ENCODE assay signal across 8 cellular contexts in the genomic region with DNA sequence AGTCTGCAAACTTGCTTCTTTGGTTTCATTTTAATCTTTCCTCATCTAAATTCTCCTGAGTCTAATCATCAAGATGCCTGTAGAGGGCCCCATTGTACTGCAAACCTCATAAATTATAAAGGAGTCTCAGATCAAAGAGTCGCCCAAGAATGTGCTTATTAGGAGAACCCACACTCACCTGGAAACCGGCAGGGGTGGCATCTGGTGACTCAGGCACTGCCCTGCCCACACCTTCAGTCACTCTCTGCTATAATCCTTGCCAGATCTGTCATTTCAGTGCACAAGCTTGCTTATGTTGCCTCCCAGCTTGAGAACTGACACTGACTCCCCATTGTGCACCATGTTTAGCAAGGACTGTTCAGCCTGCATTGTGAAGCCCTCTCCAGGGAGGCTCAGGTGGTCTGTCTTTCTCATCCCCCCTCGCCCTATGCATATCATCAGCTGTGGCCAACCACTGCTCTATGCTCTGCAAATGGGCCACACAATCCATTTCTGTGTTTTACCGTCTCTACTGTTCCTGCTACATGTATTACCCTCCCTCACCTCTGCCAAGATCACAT. TPM values are rescaled to one million over a fixed set of nuclear protein-coding genes. Genes with fewer than 3 reads are reported as not detected.
DNase-seq lines count a peak whose midpoint lies in the region; ATAC-seq and TF ChIP-seq lines count a peak whose summit lies in the region.

No MANE protein-coding gene starts in this region.

- no peak overlapping the region for H3K4ac ChIP-seq in neuronal stem cell (ENCODE audit: low read length)

- H3K4me1 ChIP-seq in esophagus squamous epithelium, result peaks cover 0 to 11% (median 0%) of the 10 kb centered on the region in 3 donors
- peaks cover 3 to 11% of the 10 kb centered on the region in 2 donors for H3K4me1 ChIP-seq in neuronal stem cell (ENCODE audit: control insufficient read depth in 2 of 2, insufficient read depth in 1 of 2, low read depth in 1 of 2, low read length in 2 of 2)

- TF ChIP-seq CTCF in AG09319 (IDR thresholded peaks at IDR 0.05; ENCODE audit: low read depth, low read length) (peak; percentile 61), GM13976 (IDR thresholded peaks at IDR 0.05; ENCODE audit: borderline replicate concordance, control extremely low read depth, extremely low read depth, insufficient read depth, missing control alignments) (peak; percentile 19), WERI-Rb-1 (IDR thresholded peaks at IDR 0.05; ENCODE audit: low read depth, low read length) (no peak), esophagus squamous epithelium (IDR thresholded peaks at IDR 0.05) (peak in 5 of 6 experiments; percentile 31 to 77 (median 60))

- WGBS in esophagus squamous epithelium, 2 donors, result 37 to 46% methylated on average over 4 of the region's 4 CpGs
- WGBS in neuronal stem cell (ENCODE audit: extremely low coverage in 2 of 2, insufficient read length in 2 of 2, insufficient replicate concordance in 1 of 2), 2 donors, result no CpG with 5 or more reads among the region's 4 CpGs

- no peak overlapping the region for H3K18ac ChIP-seq in neuronal stem cell (ENCODE audit: low read length)

- no peak overlapping the region for H4K8ac ChIP-seq in neuronal stem cell (ENCODE audit: low read depth, low read length)

- no peak for TF ChIP-seq POLR2A in esophagus squamous epithelium (IDR thresholded peaks at IDR 0.05)

- H3K36me3 ChIP-seq in WERI-Rb-1 (no peaks in the 10 kb centered on the region), esophagus squamous epithelium (no peaks in the 10 kb centered on the region), neuronal stem cell (replicated peaks in 1 of 2; ENCODE audit: control insufficient read depth in 2 of 2, insufficient read depth in 2 of 2, low read length in 2 of 2) (no peaks in the 10 kb centered on the region)

- H3K79me1 ChIP-seq in neuronal stem cell (ENCODE audit: low read depth, low read length), result no peaks in the 10 kb centered on the region

- H3K4me3 ChIP-seq in WERI-Rb-1 (ENCODE audit: low read depth, low read length), result no peak overlapping the region
- no peak overlapping the region for H3K4me3 ChIP-seq in esophagus squamous epithelium
- H3K4me3 ChIP-seq in neuronal stem cell (ENCODE audit: low read length in 2 of 2), result peak overlapping the region in 1 of 2 donors; percentile 31

- peak; percentile 12 for DNase-seq in AG09319 (ENCODE audit: extremely low read depth, low read depth)
- DNase-seq in GM13976 (ENCODE audit: low spot score), result peak; percentile 25
- peak; percentile 20 for DNase-seq in NCI-H1694 (lab: John Stamatoyannopoulos, UW)
- peak; percentile 23 for DNase-seq in WERI-Rb-1
- DNase-seq in esophagus squamous epithelium (lab: John Stamatoyannopoulos, UW), result no peak
- peak; percentile 14 for DNase-seq in neuronal stem cell (ENCODE audit: low spot score)
- no peak for DNase-seq in activated gamma-delta T cell treated with Interleukin-2 at 50 U/mL for 16 hours

- H3K9me3 ChIP-seq in WERI-Rb-1 (ENCODE audit: severe bottlenecking) (no peaks in the 10 kb centered on the region), esophagus squamous epithelium (no peaks in the 10 kb centered on the region), neuronal stem cell (replicated peaks in 1 of 2; ENCODE audit: control insufficient read depth in 2 of 2, insufficient read depth in 1 of 2, low read depth in 1 of 2, low read length in 2 of 2) (no peaks in the 10 kb centered on the region)

- H2BK5ac ChIP-seq in neuronal stem cell (ENCODE audit: low read length), result no peak overlapping the region

- no peak overlapping the region for H2BK120ac ChIP-seq in neuronal stem cell (ENCODE audit: low read depth, low read length)

- H3K9ac ChIP-seq in neuronal stem cell (ENCODE audit: low read depth, low read length, poor library complexity), result no peak overlapping the region

- H3K4me2 ChIP-seq in neuronal stem cell (ENCODE audit: insufficient read depth, low read length, poor library complexity, severe bottlenecking), result no peak overlapping the region

- intact Hi-C loops in esophagus squamous epithelium (cut with DNase I), result no loop called here

- H3K14ac ChIP-seq in neuronal stem cell (ENCODE audit: low read length), result no peak overlapping the region

- peak; percentile 65 for ATAC-seq in HG02763 (IDR thresholded peaks at IDR 0.05; ENCODE audit: unreplicated experiment)

- peak overlapping the region; percentile 21 for H2AFZ ChIP-seq in neuronal stem cell (ENCODE audit: low read length)

- H2BK12ac ChIP-seq in neuronal stem cell (ENCODE audit: low read length), result no peak overlapping the region

- in situ Hi-C loops in GM13976 (cut with MboI; ENCODE audit: low sequenced_read_pairs, unreplicated experiment), result no loop called here

- no peak overlapping the region for H4K91ac ChIP-seq in neuronal stem cell (ENCODE audit: low read depth, low read length, poor library complexity)

- H3K23ac ChIP-seq in neuronal stem cell (ENCODE audit: low read depth, low read length, poor library complexity), result no peak overlapping the region

- H3K27ac ChIP-seq in WERI-Rb-1 (no peak overlapping the region), esophagus squamous epithelium (peak overlapping the region in 3 of 4 donors; percentile 49 to 57 (median 52)), neuronal stem cell (replicated peaks; ENCODE audit: low read length) (no peak overlapping the region)

- no peak overlapping the region for H2AK5ac ChIP-seq in neuronal stem cell (ENCODE audit: low read depth, low read length)

- H3K27me3 ChIP-seq in WERI-Rb-1 (ENCODE audit: insufficient read depth, low read depth, severe bottlenecking) (no peaks in the 10 kb centered on the region), esophagus squamous epithelium (no peaks in the 10 kb centered on the region), neuronal stem cell (ENCODE audit: control insufficient read depth in 3 of 3, insufficient read depth in 3 of 3, low read depth in 1 of 3, low read length in 3 of 3) (peaks cover 0 to 2% (median 0%) of the 10 kb centered on the region in 3 experiments)

- H2BK15ac ChIP-seq in neuronal stem cell (ENCODE audit: low read length), result no peak overlapping the region

RNA-seq across cellular contexts. Expression of a gene that starts 12.4 kb away (rescaled TPM):
- 100 to 1,000 TPM in 1 of 4 donors, 10 to 100 TPM in 3; 48.8 to 118 (median 62.7) TPM for total RNA-seq in esophagus squamous epithelium
- not detected for polyA plus RNA-seq in neuronal stem cell (2013, experiment 1 of 2)
- polyA plus RNA-seq in neuronal stem cell (2013, experiment 2 of 2), result not detected

RNA-seq across cellular contexts. Expression of a gene that starts 44.3 kb away (rescaled TPM):
- total RNA-seq in esophagus squamous epithelium, result 100 to 1,000 TPM in 1 of 4 donors, 10 to 100 TPM in 2, 1 to 10 TPM in 1; 8.0 to 122 (median 11.9) TPM
- not detected for polyA plus RNA-seq in neuronal stem cell (2013, experiment 1 of 2)
- polyA plus RNA-seq in neuronal stem cell (2013, experiment 2 of 2), result not detected

Comparison
In these comparisons a context has a peak if more than half of its experiments do, and no peak if none do; other contexts are left out.
1. DNase-seq: peak in AG09319 (single experiment), GM13976 (single experiment), NCI-H1694 (single experiment), WERI-Rb-1 (single experiment) and neuronal stem cell (single experiment); none in esophagus squamous epithelium (single experiment) and activated gamma-delta T cell treated with Interleukin-2 at 50 U/mL for 16 hours (single experiment).
2. H3K27ac ChIP-seq: peak in esophagus squamous epithelium (3 of 4); none in WERI-Rb-1 (single experiment) and neuronal stem cell (single experiment).